Comparison of ENCODE assay signal across 17 cellular contexts in the genomic region with DNA sequence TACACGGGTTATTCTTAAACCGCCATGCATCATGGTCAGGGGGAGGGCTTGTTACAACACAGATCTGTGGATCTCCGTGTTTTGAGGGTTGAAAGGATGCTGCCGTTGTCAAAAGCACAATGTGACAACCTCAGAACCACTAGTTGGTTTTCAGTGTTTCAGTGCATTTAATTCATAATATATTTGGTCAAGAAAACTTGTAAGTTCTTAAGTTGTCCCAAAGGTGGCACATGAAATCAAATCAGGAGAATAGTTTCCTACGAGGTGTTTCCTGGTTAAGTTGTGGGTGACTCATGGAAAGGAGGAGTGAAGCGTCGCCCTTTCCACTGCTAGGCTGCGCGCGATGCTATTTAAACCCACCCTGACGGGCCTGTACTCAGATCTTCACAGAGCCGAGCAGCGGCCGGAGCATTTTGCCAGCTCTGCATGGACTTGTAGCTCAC.
DNase-seq lines count a peak whose midpoint lies in the region; ATAC-seq and TF ChIP-seq lines count a peak whose summit lies in the region.
"Had no signal": no experiment of that assay in that cellular context is flagged by ENCODE, and none has a peak within 500 bp of the region (broad histone marks: within the 10 kb centered on the region; RNA-seq: fewer than 3 reads in every experiment).

No MANE protein-coding gene starts in this region.

- H3K27ac ChIP-seq in 22Rv1 (peak overlapping the region; percentile 40), breast epithelium (no peak overlapping the region)
- H3K27ac ChIP-seq: BLaER1, sigmoid colon, vagina had no signal

- intact Hi-C loops in breast epithelium (cut with DNase I; ENCODE audit: low total_unique reads): no loop called here

- H3K4me3 ChIP-seq in breast epithelium: no peak overlapping the region
- H3K4me3 ChIP-seq: BLaER1, sigmoid colon, vagina had no signal

- TF ChIP-seq CTCF in 22Rv1 (IDR thresholded peaks at IDR 0.05) (no peak), GM13977 (IDR thresholded peaks at IDR 0.05; ENCODE audit: extremely low read depth, insufficient read depth, missing control alignments) (no peak), breast epithelium (IDR thresholded peaks at IDR 0.05) (no peak)

- H3K4me1 ChIP-seq in breast epithelium: no peaks in the 10 kb centered on the region
- H3K4me1 ChIP-seq: BLaER1, sigmoid colon, vagina had no signal

- TF ChIP-seq POLR2A in breast epithelium (IDR thresholded peaks at IDR 0.05): no peak

- DNase-seq in GM13977 (ENCODE audit: low spot score): peak; percentile 35
- DNase-seq in SW480 (ENCODE audit: low spot score): peak; percentile 88
- peak; percentile 52 for DNase-seq in kidney tubule cell (ENCODE audit: low spot score)
- DNase-seq in breast epithelium (ENCODE audit: low spot score in 2 of 2): no peak
- no peak for DNase-seq in germinal center (ENCODE audit: low spot score)
- DNase-seq: activated CD4-positive, alpha-beta T cell treated with anti-CD3 and anti-CD28 coated beads for 1 hour; DMS79 treated with DMSO at 0.1 percent for 48 hours; effector CD8-positive, alpha-beta T cell; NCI-H2081; stimulated activated naive CD4-positive, alpha-beta T cell; T-helper 17 cell had no signal

- in situ Hi-C loops in GM13977 (cut with MboI; ENCODE audit: low pct_unique_long_range_greater_than_20kb, low sequenced_read_pairs, unreplicated experiment): no loop called here

- H3K36me3 ChIP-seq in breast epithelium: no peaks in the 10 kb centered on the region
- H3K36me3 ChIP-seq: BLaER1, sigmoid colon, vagina had no signal

- no peak for ATAC-seq in GM21447 (IDR thresholded peaks at IDR 0.05; ENCODE audit: unreplicated experiment)
- no peak for ATAC-seq in HG02840 (IDR thresholded peaks at IDR 0.05; ENCODE audit: low FRiP score, unreplicated experiment)
- ATAC-seq: T-helper 17 cell had no signal

- H3K9me3 ChIP-seq in breast epithelium: peaks cover 3 to 4% of the 10 kb centered on the region in 2 donors
- H3K9me3 ChIP-seq: vagina had no signal

- peaks cover 2 to 17% of the 10 kb centered on the region in 2 donors for H3K27me3 ChIP-seq in breast epithelium
- H3K27me3 ChIP-seq: BLaER1, vagina had no signal

Comparison
In these comparisons a context has a peak if more than half of its experiments do, and no peak if none do; other contexts are left out.
1. DNase-seq: peak in GM13977 (single experiment), SW480 (single experiment) and kidney tubule cell (single experiment); none in breast epithelium (0 of 2) and germinal center (single experiment).